ENCODE assay signal across 19 cellular contexts in the genomic region with DNA sequence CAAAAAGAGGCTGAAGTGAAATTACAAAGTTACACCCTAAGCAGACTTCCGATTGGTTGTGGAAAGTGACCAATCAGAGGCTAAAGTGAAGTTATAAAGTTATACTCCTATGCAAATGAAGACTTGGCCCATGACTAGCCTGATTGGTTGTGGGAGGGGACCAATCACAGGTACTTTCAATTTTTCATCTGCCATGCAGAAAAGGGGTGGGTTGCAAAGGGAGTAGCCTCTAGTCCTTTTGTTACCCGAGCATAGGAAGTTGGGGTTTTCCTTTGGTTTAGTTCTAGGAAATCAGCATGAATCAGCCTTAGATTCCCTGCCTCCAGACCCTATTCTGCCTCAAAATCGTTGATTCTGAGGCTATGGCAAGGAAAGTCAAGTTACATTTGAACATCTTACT. TPM values are rescaled to one million over a fixed set of nuclear protein-coding genes. Genes with fewer than 3 reads are reported as not detected.
DNase-seq lines count a peak whose midpoint lies in the region; ATAC-seq, FAIRE-seq and TF ChIP-seq lines count a peak whose summit lies in the region.
"Had no signal": no experiment of that assay in that cellular context is flagged by ENCODE, and none has a peak within 500 bp of the region (broad histone marks: within the 10 kb centered on the region; RNA-seq: fewer than 3 reads in every experiment).

No MANE protein-coding gene starts in this region.

- BruUV-seq in A673 (replicated peaks; lab: Mats Ljungman, UMichigan), result no TSS peak

- H3K79me2 ChIP-seq in H1 (ENCODE audit: control insufficient read depth in 1 of 2, insufficient read depth in 2 of 2, low read length in 2 of 2), result no peaks in the 10 kb centered on the region

- CTCF ChIA-PET in A673 (lab: Charles Lee), result no interaction called here
- CTCF ChIA-PET in H1 (lab: Charles Lee; ENCODE audit: partially characterized antibody), result interaction anchor here (0.6 to 3.8 kb wide), 3 partner anchors 14 to 473 kb away, joined by 3 to 36 read pairs (median 3); no protein-coding TSS in a partner anchor

- peaks cover 4% of the 10 kb centered on the region for H3K36me3 Mint-ChIP-seq in T-helper 1 cell treated with Interleukin-12 subunit alpha and Interleukin-12 subunit beta and Interleukin-4 antibody, amounts not matched to agents 30 μg/mL and 1 μg/mL, for 36 hours (ENCODE audit: low read depth)

- FAIRE-seq in H1 (lab: Jason Lieb, UNC), result no peak

- TF ChIP-seq EP300 in H1 (IDR thresholded peaks at IDR 0.05; ENCODE audit: borderline replicate concordance in 1 of 2, low read depth in 2 of 2, low read length in 2 of 2), result no peak

- H2BK12ac ChIP-seq in H1 (ENCODE audit: low read depth, low read length), result no peak overlapping the region

- no peak for TF ChIP-seq RAD21 in H1 (IDR thresholded peaks at IDR 0.05 in 1 of 2, conservative IDR thresholded peaks at IDR 0.05 in 1 of 2; ENCODE audit: low read depth in 2 of 2, low read length in 2 of 2)

- no peak for TF ChIP-seq POLR2A in H1 (IDR thresholded peaks at IDR 0.05; ENCODE audit: control extremely low read depth in 1 of 2, low read depth in 2 of 2, low read length in 2 of 2)
- TF ChIP-seq POLR2A in adrenal gland (IDR thresholded peaks at IDR 0.05), result no peak

- H3K4me1 Mint-ChIP-seq in T-helper 1 cell treated with Interleukin-12 subunit alpha and Interleukin-12 subunit beta and Interleukin-4 antibody, amounts not matched to agents 30 μg/mL and 1 μg/mL, for 36 hours (ENCODE audit: low read depth), result peaks cover 13% of the 10 kb centered on the region

- no peak overlapping the region for H4K8ac ChIP-seq in H1 (ENCODE audit: extremely low read depth, insufficient read depth, low read length)

- H4K5ac ChIP-seq in H1 (ENCODE audit: insufficient read length, low read depth, low read length), result no peak overlapping the region

- peak overlapping the region; percentile 29 for H3K27ac Mint-ChIP-seq in T-helper 1 cell treated with Interleukin-12 subunit alpha and Interleukin-12 subunit beta and Interleukin-4 antibody, amounts not matched to agents 30 μg/mL and 1 μg/mL, for 36 hours

- TF ChIP-seq CTCF in A673 (conservative IDR thresholded peaks at IDR 0.05; ENCODE audit: low read depth, low read length), result no peak
- TF ChIP-seq CTCF in H1 (IDR thresholded peaks at IDR 0.05; ENCODE audit: control extremely low read depth in 1 of 3, insufficient read depth in 1 of 3, low read depth in 1 of 3, low read length in 3 of 3), result no peak
- no peak for TF ChIP-seq CTCF in adrenal gland (IDR thresholded peaks at IDR 0.05)

- H4K20me1 ChIP-seq in H1 (replicated peaks in 1 of 2; ENCODE audit: control insufficient read depth in 1 of 2, insufficient read depth in 2 of 2, low read length in 2 of 2), result no peaks in the 10 kb centered on the region

- H3K9ac ChIP-seq in H1 (replicated peaks in 1 of 4; ENCODE audit: extremely low read depth in 1 of 4, low read depth in 3 of 4, low read length in 3 of 4), result no peak overlapping the region

- no peak overlapping the region for H2AK5ac ChIP-seq in H1 (ENCODE audit: low read depth, low read length)

- no peaks in the 10 kb centered on the region for H3K36me3 ChIP-seq in A673 (ENCODE audit: insufficient read depth, low read length, poor library complexity, severe bottlenecking)
- no peaks in the 10 kb centered on the region for H3K36me3 ChIP-seq in H1 (ENCODE audit: control insufficient read depth in 2 of 4, insufficient read depth in 4 of 4, low read length in 3 of 4)
- no peaks in the 10 kb centered on the region for H3K36me3 ChIP-seq in adrenal gland (replicated peaks in 1 of 2)
- H3K36me3 ChIP-seq: thyroid gland had no signal

- ATAC-seq in HG02610 (IDR thresholded peaks at IDR 0.05; ENCODE audit: unreplicated experiment), result no peak
- ATAC-seq: sciatic nerve had no signal

- H3K18ac ChIP-seq in H1 (ENCODE audit: extremely low read depth, low read length), result no peak overlapping the region; the same call in 1 of the 2 replicates

- H2AFZ ChIP-seq in H1 (ENCODE audit: low read length), result no peak overlapping the region

- no peak overlapping the region for H2BK120ac ChIP-seq in H1 (replicated peaks; ENCODE audit: low read depth, low read length)

- no peak overlapping the region for H3K4me2 ChIP-seq in H1 (ENCODE audit: insufficient read depth in 1 of 2, low read depth in 2 of 2, low read length in 2 of 2)

- no peak overlapping the region for H3K56ac ChIP-seq in H1 (replicated peaks; ENCODE audit: insufficient read length, low read depth, low read length)

- H3K27me3 ChIP-seq in A673 (replicated peaks; ENCODE audit: insufficient read depth, low read depth, low read length, poor library complexity) (no peaks in the 10 kb centered on the region), H1 (replicated peaks in 1 of 4; ENCODE audit: control insufficient read depth in 3 of 4, extremely low read depth in 1 of 4, insufficient read depth in 3 of 4, low read length in 3 of 4) (no peaks in the 10 kb centered on the region), adrenal gland (no peaks in the 10 kb centered on the region)
- H3K27me3 ChIP-seq: thyroid gland had no signal

- no peak overlapping the region for H2BK20ac ChIP-seq in H1 (ENCODE audit: low read length)

- H3K23me2 ChIP-seq in H1 (ENCODE audit: low read depth, low read length), result no peaks in the 10 kb centered on the region

- H3K79me1 ChIP-seq in H1 (ENCODE audit: low read depth, low read length), result no peaks in the 10 kb centered on the region

- H3K9me3 ChIP-seq in A673 (ENCODE audit: low read depth, low read length, poor library complexity, severe bottlenecking) (no peaks in the 10 kb centered on the region), H1 (ENCODE audit: insufficient read depth in 2 of 2, low read depth in 1 of 2, low read length in 1 of 2) (no peaks in the 10 kb centered on the region), adrenal gland (replicated peaks in 1 of 3) (no peaks in the 10 kb centered on the region)
- H3K9me3 ChIP-seq: thyroid gland had no signal

- 82% methylated on average over 3 of the region's 3 CpGs; no CpG with 5 or more reads in 1 of the 2 experiments for WGBS in H1 (ENCODE audit: extremely low coverage in 1 of 2, insufficient coverage in 1 of 2, insufficient read length in 1 of 2, insufficient replicate concordance in 2 of 2, low coverage in 1 of 2, low lambda C conversion rate in 2 of 2, missing lambda C conversion rate in 1 of 2), 2 experiments
- 63 to 69% (median 64%) methylated on average over 3 of the region's 3 CpGs for WGBS in adrenal gland, 4 donors

- peak overlapping the region; percentile 45 for H3K4me3 Mint-ChIP-seq in T-helper 1 cell treated with Interleukin-12 subunit alpha and Interleukin-12 subunit beta and Interleukin-4 antibody, amounts not matched to agents 30 μg/mL and 1 μg/mL, for 36 hours

- no peak overlapping the region for H3K4ac ChIP-seq in H1 (replicated peaks; ENCODE audit: insufficient read length, low read depth, low read length)

- H3K23ac ChIP-seq in H1 (ENCODE audit: insufficient read length), result no peak overlapping the region

- POLR2A ChIA-PET in A673 (lab: Charles Lee; ENCODE audit: low non-redundant PET), result no interaction called here
- POLR2A ChIA-PET in H1 (lab: Charles Lee; ENCODE audit: partially characterized antibody), result interaction anchor here (1.2 kb wide), 2 partner anchors 18 to 33 kb away, joined by 3 read pairs; a partner anchor contains a TSS

- no peak overlapping the region for H2BK5ac ChIP-seq in H1 (ENCODE audit: low read depth, low read length)

- no peak overlapping the region for H4K91ac ChIP-seq in H1 (replicated peaks; ENCODE audit: insufficient read length, low read length)

- H3K9me3 Mint-ChIP-seq in T-helper 1 cell treated with Interleukin-12 subunit alpha and Interleukin-12 subunit beta and Interleukin-4 antibody, amounts not matched to agents 30 μg/mL and 1 μg/mL, for 36 hours, result peaks cover 4% of the 10 kb centered on the region

- no peak overlapping the region for H3K4me3 ChIP-seq in A673 (ENCODE audit: low read depth, low read length, poor library complexity, severe bottlenecking)
- no peak overlapping the region for H3K4me3 ChIP-seq in H1 (ENCODE audit: extremely low read depth in 1 of 4, insufficient read depth in 2 of 4, low read depth in 3 of 4, low read length in 4 of 4)
- no peak overlapping the region for H3K4me3 ChIP-seq in adrenal gland
- H3K4me3 ChIP-seq: thyroid gland had no signal

- no peaks in the 10 kb centered on the region for H3K27me3 Mint-ChIP-seq in T-helper 1 cell treated with Interleukin-12 subunit alpha and Interleukin-12 subunit beta and Interleukin-4 antibody, amounts not matched to agents 30 μg/mL and 1 μg/mL, for 36 hours (ENCODE audit: low read depth)

- DNase-seq in A673 (ENCODE audit: low spot score) (peak; percentile 56), ELR (ENCODE audit: low read depth) (peak; percentile 17), H1 (ENCODE audit: low read depth in 1 of 2, low spot score in 2 of 2) (no peak), pons (ENCODE audit: low spot score) (no peak), adrenal gland (no peak), NCI-H146 treated with DMSO at 0.1 percent for 48 hours (lab: John Stamatoyannopoulos, UW; ENCODE audit: unreplicated experiment) (no peak)
- DNase-seq: activated CD4-positive, CD25-positive, alpha-beta regulatory T cell; activated T-cell treated with anti-CD3 and anti-CD28 coated beads, Interleukin-2, amount 50 U/mL, for 1 hour; DMS 273 treated with DMSO at 0.1 percent for 48 hours; glutamatergic neuron; H7; midbrain; NCI-H1436; nucleus accumbens; stimulated activated CD4-positive, alpha-beta T cell treated with anti-CD3 and anti-CD28 coated beads, Interleukin-2, amount 100 ng/mL, for 48 hours; thyroid gland had no signal

- no peak overlapping the region for H3K14ac ChIP-seq in H1 (ENCODE audit: insufficient read length)

- no peaks in the 10 kb centered on the region for H3K4me1 ChIP-seq in A673 (ENCODE audit: insufficient read depth, low read length, poor library complexity, severe bottlenecking)
- H3K4me1 ChIP-seq in H1 (replicated peaks in 1 of 4; ENCODE audit: control insufficient read depth in 3 of 4, insufficient read depth in 4 of 4, low read length in 3 of 4), result peaks cover 0 to 15% (median 7%) of the 10 kb centered on the region in 4 experiments; a peak in 4 of 7 replicates
- H3K4me1 ChIP-seq in adrenal gland (replicated peaks in 1 of 2), result no peaks in the 10 kb centered on the region
- H3K4me1 ChIP-seq: thyroid gland had no signal

- intact Hi-C loops in A673 (cut with micrococcal nuclease; ENCODE audit: unreplicated experiment), result no loop called here
- intact Hi-C loops in adrenal gland (cut with DNase I), result no loop called here

- no peak overlapping the region for H3K27ac ChIP-seq in A673 (ENCODE audit: low read depth, low read length, poor library complexity, severe bottlenecking)
- H3K27ac ChIP-seq in H1 (ENCODE audit: low read depth, low read length), result no peak overlapping the region
- H3K27ac ChIP-seq in adrenal gland, result no peak overlapping the region
- H3K27ac ChIP-seq: thyroid gland had no signal

- H2BK15ac ChIP-seq in H1 (ENCODE audit: low read length), result 0 out of 2 replicates have a peak overlapping the region, but pooled peaks have one; percentile 53

RNA-seq across cellular contexts. Expression of a gene that starts 18.2 kb away (rescaled TPM):
- total RNA-seq in A673 (2021), result 121 and 125 TPM in 2 replicates
- total RNA-seq in H1 (2021; fragmentation: NEBNext Ultra II Directional; extraction: Animal tissue kit (Norgen Biotek cat#: 25700)), result 54.7 and 61.0 TPM in 2 replicates
- 14.3 and 22.3 TPM in 2 replicates for polyA plus RNA-seq in H1 (2011; rRNA removed)
- 37.4 TPM for polyA plus RNA-seq in H1 (2011; cell fraction: cytosol; rRNA removed)
- polyA plus RNA-seq in H1 (2011; cell fraction: nucleus; rRNA removed), result 17.5 TPM
- 39.1 to 63.7 TPM (median 44.0 TPM) in 4 replicates for polyA plus RNA-seq in H1 (2012, experiment 1 of 2)
- polyA plus RNA-seq in H1 (2012, experiment 2 of 2), result 12.5 TPM
- 57.3 TPM for polyA plus RNA-seq in H1 (2013, experiment 1 of 2)
- polyA plus RNA-seq in H1 (2013, experiment 2 of 2), result 50.2 TPM
- 25.1 and 26.8 TPM in 2 replicates for polyA minus RNA-seq in H1 (2011; rRNA and poly(A)+ RNA removed)
- 20.8 TPM for polyA minus RNA-seq in H1 (2011; cell fraction: cytosol; rRNA and poly(A)+ RNA removed)
- polyA minus RNA-seq in H1 (2011; cell fraction: nucleus; rRNA and poly(A)+ RNA removed), result 171 TPM
- 10 to 100 TPM in 5 of 8 donors, 1 to 10 TPM in 3; 6.9 to 25.1 (median 16.5) TPM for total RNA-seq in adrenal gland
- 10 to 100 TPM; 40.6 to 59.7 (median 40.8) TPM for polyA plus RNA-seq in adrenal gland

Comparison
In these comparisons a context has a peak if more than half of its experiments do, and no peak if none do; other contexts are left out.
1. DNase-seq: peak in A673 (single experiment) and ELR (single experiment); none in H1 (0 of 2), pons (single experiment), adrenal gland (0 of 7) and NCI-H146 treated with DMSO at 0.1 percent for 48 hours (single experiment).